ENCODE assay signal across 9 cellular contexts in the genomic region with DNA sequence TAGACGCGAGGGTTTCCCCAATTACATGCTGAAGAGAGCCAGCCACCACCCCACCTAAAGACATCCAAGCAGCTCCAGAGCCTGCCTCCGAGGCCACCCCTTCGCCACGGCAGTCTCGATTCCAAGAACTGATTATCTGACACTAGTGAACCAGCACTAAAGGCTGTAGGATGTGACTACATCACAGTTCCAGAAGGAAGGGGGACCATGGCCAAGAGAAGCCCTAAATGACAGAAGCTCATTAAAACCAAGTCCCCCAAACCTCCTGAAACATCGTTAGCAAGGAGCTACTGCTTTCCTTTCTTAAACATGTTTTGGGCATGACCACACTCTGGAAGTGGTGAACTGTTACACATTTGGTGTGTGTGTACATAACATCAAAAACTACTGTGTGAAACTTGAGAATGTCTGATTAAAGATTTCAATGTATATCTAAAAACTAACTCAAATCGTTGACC.
A peak's percentile ranks its signal among the peaks of the same experiment; 100 is the strongest.
DNase-seq lines count a peak whose midpoint lies in the region; ATAC-seq and TF ChIP-seq lines count a peak whose summit lies in the region.
"Had no signal": no experiment of that assay in that cellular context is flagged by ENCODE, and none has a peak within 500 bp of the region (broad histone marks: within the 10 kb centered on the region; RNA-seq: fewer than 3 reads in every experiment).

No MANE protein-coding gene starts in this region.

- peaks cover 32% of the 10 kb centered on the region for H3K36me3 ChIP-seq in left ventricle myocardium inferior
- peaks cover 12 to 53% (median 51%) of the 10 kb centered on the region in 4 donors for H3K36me3 ChIP-seq in stomach

- H3K9me3 ChIP-seq in left ventricle myocardium inferior (replicated peaks), result no peaks in the 10 kb centered on the region
- H3K9me3 ChIP-seq in stomach, result no peaks in the 10 kb centered on the region

- no peak overlapping the region for H3K4me3 ChIP-seq in left ventricle myocardium inferior
- no peak overlapping the region for H3K4me3 ChIP-seq in stomach

- H3K4me1 ChIP-seq in left ventricle myocardium inferior (peaks cover 17% of the 10 kb centered on the region), stomach (peaks cover 0 to 5% (median 0%) of the 10 kb centered on the region in 4 donors), foreskin keratinocyte (peaks cover 5% of the 10 kb centered on the region)

- H3K27ac ChIP-seq in left ventricle myocardium inferior (replicated peaks), result peak overlapping the region; percentile 68
- peak overlapping the region; percentile 35 to 69 (median 59) for H3K27ac ChIP-seq in stomach
- H3K27ac ChIP-seq in foreskin keratinocyte, result no peak overlapping the region

- no peak for DNase-seq in left ventricle myocardium inferior
- no peak for DNase-seq in left ventricle myocardium superior
- DNase-seq in activated naive CD8-positive, alpha-beta T cell treated with anti-CD3 and anti-CD28 coated beads for 36 hours, result peak; percentile 31
- DNase-seq in stomach, result no peak
- no peak for DNase-seq in NCI-H1436 (lab: John Stamatoyannopoulos, UW)
- no peak for DNase-seq in NCI-H2227 (lab: John Stamatoyannopoulos, UW; ENCODE audit: unreplicated experiment)
- DNase-seq in foreskin keratinocyte, result no peak
- DNase-seq: H7 had no signal

- peaks cover 74% of the 10 kb centered on the region for H3K36me3 Mint-ChIP-seq in activated naive CD8-positive, alpha-beta T cell treated with anti-CD3 and anti-CD28 coated beads for 36 hours

- H3K9me3 Mint-ChIP-seq in activated naive CD8-positive, alpha-beta T cell treated with anti-CD3 and anti-CD28 coated beads for 36 hours, result no peaks in the 10 kb centered on the region

- TF ChIP-seq POLR2A in stomach (IDR thresholded peaks at IDR 0.05), result no peak

- H3K4me1 Mint-ChIP-seq in activated naive CD8-positive, alpha-beta T cell treated with anti-CD3 and anti-CD28 coated beads for 36 hours, result peaks cover 43% of the 10 kb centered on the region

- no peak for ATAC-seq in left ventricle myocardium superior
- ATAC-seq in HG03280 (IDR thresholded peaks at IDR 0.05; ENCODE audit: unreplicated experiment), result peak; percentile 20
- ATAC-seq in foreskin keratinocyte, result no peak

- TF ChIP-seq EP300 in stomach (IDR thresholded peaks at IDR 0.05), result no peak

- peak overlapping the region; percentile 90 for H3K27ac Mint-ChIP-seq in activated naive CD8-positive, alpha-beta T cell treated with anti-CD3 and anti-CD28 coated beads for 36 hours

- H3K27me3 ChIP-seq in left ventricle myocardium inferior (ENCODE audit: low read depth), result no peaks in the 10 kb centered on the region
- H3K27me3 ChIP-seq in stomach, result no peaks in the 10 kb centered on the region
- no peaks in the 10 kb centered on the region for H3K27me3 ChIP-seq in foreskin keratinocyte

- 72 to 85% (median 76%) methylated on average over 8 of the region's 8 CpGs for WGBS in stomach, 5 donors

- intact Hi-C loops in left ventricle myocardium inferior (cut with micrococcal nuclease) (no loop called here), left ventricle myocardium superior (cut with micrococcal nuclease) (no loop called here), stomach (cut with DNase I; ENCODE audit: low total_unique reads) (no loop called here)

- TF ChIP-seq CTCF in left ventricle myocardium inferior (IDR thresholded peaks at IDR 0.05; ENCODE audit: borderline replicate concordance), result no peak
- no peak for TF ChIP-seq CTCF in stomach (IDR thresholded peaks at IDR 0.05)
- no peak for TF ChIP-seq CTCF in foreskin keratinocyte (conservative IDR thresholded peaks at IDR 0.05)

- H3K27me3 Mint-ChIP-seq in activated naive CD8-positive, alpha-beta T cell treated with anti-CD3 and anti-CD28 coated beads for 36 hours, result no peaks in the 10 kb centered on the region

- no peak overlapping the region for H3K4me3 Mint-ChIP-seq in activated naive CD8-positive, alpha-beta T cell treated with anti-CD3 and anti-CD28 coated beads for 36 hours
